9 cellular contexts compared by ENCODE assay signal in the genomic region with DNA sequence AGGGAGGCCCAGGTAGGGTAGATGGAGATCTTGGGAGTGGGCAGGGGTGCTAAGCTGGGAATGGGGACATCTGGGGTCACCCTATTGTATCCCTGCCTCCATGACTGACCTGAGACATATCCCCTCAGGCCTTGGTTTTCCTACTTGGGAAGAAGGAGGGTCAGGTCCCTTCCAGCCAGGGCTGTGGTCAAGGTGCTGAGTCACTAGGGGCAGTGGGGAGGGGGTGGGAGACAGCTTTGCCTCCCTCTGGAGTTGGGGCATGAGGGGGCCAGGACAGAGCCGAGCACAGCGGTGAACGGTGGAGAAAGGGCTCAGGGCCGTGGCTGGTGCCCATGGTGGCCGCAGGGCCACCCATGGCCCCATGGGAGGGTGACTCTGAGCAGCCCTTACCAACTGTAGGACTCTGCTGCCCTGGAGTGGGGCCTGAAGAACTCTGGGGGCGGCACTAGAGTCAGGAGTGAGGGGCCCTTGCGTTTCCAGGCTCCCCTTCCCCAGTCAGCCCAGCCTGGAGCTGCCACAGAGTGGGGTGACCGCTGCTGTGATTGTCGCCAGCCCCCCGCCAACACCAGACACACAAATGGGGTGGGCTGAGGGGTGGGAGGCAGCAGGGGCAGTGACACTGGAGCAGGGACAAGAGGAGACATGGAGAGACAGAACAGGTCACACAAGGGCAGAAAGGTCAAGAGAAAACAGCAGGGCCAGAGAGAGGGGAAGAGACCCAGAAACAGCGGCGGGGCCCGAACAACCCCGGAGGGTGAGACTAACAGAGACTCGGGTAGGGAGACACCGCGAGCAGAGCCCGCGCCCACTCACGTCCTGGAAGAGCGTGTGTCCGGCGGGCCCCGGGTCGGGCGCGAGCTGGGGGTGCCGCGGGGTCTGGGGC. TPM values are rescaled to one million over a fixed set of nuclear protein-coding genes. Genes with fewer than 3 reads are reported as not detected.
DNase-seq lines count a peak whose midpoint lies in the region; ATAC-seq, FAIRE-seq and TF ChIP-seq lines count a peak whose summit lies in the region.
"Had no signal": no experiment of that assay in that cellular context is flagged by ENCODE, and none has a peak within 500 bp of the region (broad histone marks: within the 10 kb centered on the region; RNA-seq: fewer than 3 reads in every experiment).

No MANE protein-coding gene starts in this region.

- TF ChIP-seq POLR2A in HepG2 (IDR thresholded peaks at IDR 0.05; ENCODE audit: insufficient read depth in 1 of 2, low read depth in 2 of 2, low read length in 2 of 2): peak in 1 of 2 experiments; percentile 45; a peak in 2 of 4 replicates

- DNase-seq in NOMO-1 treated with DMSO at 0.1 percent for 48 hours (lab: John Stamatoyannopoulos, UW; ENCODE audit: unreplicated experiment): peak; percentile 29
- no peak for DNase-seq in NOMO-1 treated with dmso at 0.1 percent for 144 hours (lab: John Stamatoyannopoulos, UW; ENCODE audit: unreplicated experiment)
- no peak for DNase-seq in astrocyte (ENCODE audit: low read depth)
- DNase-seq in HepG2 (ENCODE audit: low spot score): no peak
- DNase-seq in activated effector memory CD4-positive, alpha-beta T cell treated with anti-CD3 and anti-CD28 coated beads, Interleukin-2, amount 50 U/mL, for 16 hours: no peak
- no peak for DNase-seq in activated gamma-delta T cell treated with Interleukin-2 at 50 U/mL for 16 hours

- peaks cover 22% of the 10 kb centered on the region for H3K36me3 Mint-ChIP-seq in astrocyte (ENCODE audit: low read depth, unreplicated experiment)

- WGBS in HepG2 (ENCODE audit: low lambda C conversion rate): under 1% methylated on average over 19 of the region's 29 CpGs

- H3K4me1 Mint-ChIP-seq in astrocyte (ENCODE audit: low read depth, unreplicated experiment): peaks cover 8% of the 10 kb centered on the region

- TF ChIP-seq EP300 in HepG2 (IDR thresholded peaks at IDR 0.05; ENCODE audit: low read depth in 2 of 2, low read length in 2 of 2) (0 out of 4 replicates have a peak, but pooled peaks of 1 of the 2 experiments have one; percentile 42), HepG2 (CRISPR knock-in tag; IDR thresholded peaks at IDR 0.05; ENCODE audit: borderline replicate concordance) (no peak)

- H3K4me2 ChIP-seq in astrocyte (ENCODE audit: low read length) (peak overlapping the region; percentile 99), HepG2 (ENCODE audit: low read depth, low read length) (peak overlapping the region; percentile 83)

- H3K27me3 ChIP-seq in HUES6 (ENCODE audit: control insufficient read depth, insufficient read depth, low read length) (no peaks in the 10 kb centered on the region), astrocyte (ENCODE audit: insufficient read depth, low read length) (no peaks in the 10 kb centered on the region), HepG2 (ENCODE audit: control insufficient read depth in 1 of 2, insufficient read depth in 2 of 2, low read length in 2 of 2) (peaks cover 0 to 3% of the 10 kb centered on the region in 2 experiments; a peak in 1 of 5 replicates)

- H3K4me1 ChIP-seq in HUES6 (ENCODE audit: control insufficient read depth, insufficient read depth, low read length) (peaks cover 28% of the 10 kb centered on the region), astrocyte (ENCODE audit: insufficient read depth, low read length) (peaks cover 39% of the 10 kb centered on the region), HepG2 (ENCODE audit: insufficient read depth, low read length) (peaks cover 51% of the 10 kb centered on the region)

- H3K4me3 Mint-ChIP-seq in astrocyte (ENCODE audit: unreplicated experiment): peak overlapping the region; percentile 93

- H2AFZ ChIP-seq in astrocyte (ENCODE audit: low read depth, low read length) (peak overlapping the region; percentile 73), HepG2 (ENCODE audit: low read length) (no peak overlapping the region)

- no TSS peak for BruUV-seq in HepG2 (replicated peaks; lab: Mats Ljungman, UMichigan)

- ATAC-seq in HepG2: peak; percentile 35

- no peak for TF ChIP-seq RAD21 in HepG2 (CRISPR knock-in tag; IDR thresholded peaks at IDR 0.05)

- H3K4me3 ChIP-seq in HUES6 (ENCODE audit: low read depth, low read length): peak overlapping the region; percentile 78
- H3K4me3 ChIP-seq in astrocyte (ENCODE audit: insufficient read depth, low read depth, low read length): peak overlapping the region; percentile 75
- H3K4me3 ChIP-seq in HepG2 (replicated peaks in 1 of 3; ENCODE audit: insufficient read depth in 1 of 3, low read depth in 2 of 3, low read length in 3 of 3): peak overlapping the region; percentile 81 to 96 (median 96)

- TF ChIP-seq CTCF in astrocyte (IDR thresholded peaks at IDR 0.05; ENCODE audit: insufficient read depth, low read depth, low read length) (no peak), HepG2 (CRISPR knock-in tag; IDR thresholded peaks at IDR 0.05) (peak; percentile 2)

- H3K36me3 ChIP-seq in HUES6 (ENCODE audit: control insufficient read depth, insufficient read depth, low read length): peaks cover 57% of the 10 kb centered on the region
- H3K36me3 ChIP-seq in astrocyte (ENCODE audit: insufficient read depth, low read length): no peaks in the 10 kb centered on the region
- peaks cover 15 to 50% of the 10 kb centered on the region in 2 experiments for H3K36me3 ChIP-seq in HepG2 (replicated peaks in 1 of 2; ENCODE audit: control insufficient read depth in 1 of 2, insufficient read depth in 2 of 2, low read length in 2 of 2)

- peak overlapping the region; percentile 81 for H3K9ac ChIP-seq in HUES6 (ENCODE audit: low read length)
- H3K9ac ChIP-seq in astrocyte (ENCODE audit: low read length): peak overlapping the region; percentile 83
- H3K9ac ChIP-seq in HepG2 (ENCODE audit: insufficient read depth, low read depth, low read length): peak overlapping the region; percentile 94

- H3K9me3 ChIP-seq in HUES6 (ENCODE audit: control insufficient read depth, insufficient read depth, low read depth, low read length): no peaks in the 10 kb centered on the region
- no peaks in the 10 kb centered on the region for H3K9me3 ChIP-seq in astrocyte (ENCODE audit: insufficient read depth, low read depth, low read length)
- no peaks in the 10 kb centered on the region for H3K9me3 ChIP-seq in HepG2 (ENCODE audit: low read length)

- intact Hi-C loops in HepG2 (cut with micrococcal nuclease; ENCODE audit: unreplicated experiment): loop anchor here (1.0 to 5.0 kb wide), 3 partner anchors 12 to 324 kb away; a partner anchor contains a TSS

- H3K27me3 Mint-ChIP-seq in astrocyte (ENCODE audit: low read depth, unreplicated experiment): peaks cover 2% of the 10 kb centered on the region

- H3K79me2 ChIP-seq in astrocyte (ENCODE audit: insufficient read depth, low read length): peaks cover 2% of the 10 kb centered on the region
- H3K79me2 ChIP-seq in HepG2 (ENCODE audit: insufficient read depth, low read length): peaks cover 24% of the 10 kb centered on the region

- CTCF ChIA-PET in HepG2 (lab: Yijun Ruan, JAX; ENCODE audit: low intra/inter-chr PET ratio, low total read pairs): no interaction called here

- POLR2A ChIA-PET in HepG2 (lab: Yijun Ruan, JAX): interaction anchor here (1.2 to 2.6 kb wide), 5 partner anchors 10 to 184 kb away, joined by 3 to 16 read pairs (median 4); a partner anchor contains a TSS

- H3K27ac ChIP-seq in HUES6 (ENCODE audit: low read depth, low read length): peak overlapping the region; percentile 59; the same call in 1 of the 2 replicates
- H3K27ac ChIP-seq in astrocyte (ENCODE audit: low read depth, low read length): no peak overlapping the region
- H3K27ac ChIP-seq in HepG2 (ENCODE audit: extremely low read length, insufficient read depth, low read length): peak overlapping the region; percentile 81
- H3K27ac ChIP-seq in temporal lobe (ENCODE audit: low read depth, low read length): peak overlapping the region; percentile 47

- no peak overlapping the region for H3K27ac Mint-ChIP-seq in astrocyte (ENCODE audit: unreplicated experiment)

- in situ Hi-C loops in HepG2 (cut with HindIII; ENCODE audit: extremely low pct_ligation_motif_present, low pct_unique_long_range_greater_than_20kb): no loop called here

- H3K9me3 Mint-ChIP-seq in astrocyte (ENCODE audit: unreplicated experiment): no peaks in the 10 kb centered on the region

- H4K20me1 ChIP-seq in astrocyte (ENCODE audit: insufficient read depth, low read length): peaks cover 43% of the 10 kb centered on the region
- 0 out of 2 replicates have a peak, but pooled peaks cover 3% of the 10 kb centered on the region for H4K20me1 ChIP-seq in HepG2 (ENCODE audit: insufficient read depth, low read length)

- FAIRE-seq in astrocyte (lab: Jason Lieb, UNC): no peak
- FAIRE-seq in HepG2 (lab: Jason Lieb, UNC): peak; percentile 36
- FAIRE-seq: colon had no signal

RNA-seq across cellular contexts. Expression of a gene that starts 0.6 kb away (rescaled TPM):
- total RNA-seq in astrocyte (19.5 and 22.3 TPM in 2 replicates), HepG2 (2016; rRNA removed; fragmentation: Illumina TruSeq; extraction: Trizol) (26.4 and 61.5 TPM in 2 replicates), temporal lobe (25.1 TPM)
- total RNA-seq in HepG2 (2016; cell fraction: cytosol; rRNA removed; fragmentation: Illumina TruSeq; extraction: Trizol; ENCODE audit: low read depth): 43.9 and 46.0 TPM in 2 replicates
- 23.2 and 62.1 TPM in 2 replicates for total RNA-seq in HepG2 (2016; cell fraction: insoluble cytoplasmic fraction; rRNA removed; fragmentation: Illumina TruSeq; extraction: Trizol)
- 62.7 and 67.8 TPM in 2 replicates for total RNA-seq in HepG2 (2016; cell fraction: membrane; rRNA removed; fragmentation: Illumina TruSeq; extraction: Trizol)
- 71.4 and 86.1 TPM in 2 replicates for total RNA-seq in HepG2 (2016; cell fraction: nucleus; rRNA removed; fragmentation: Illumina TruSeq; extraction: Trizol)
- polyA plus RNA-seq in HepG2 (2011; rRNA removed): 65.5 and 81.8 TPM in 2 replicates
- 30.3 and 70.4 TPM in 2 replicates for polyA plus RNA-seq in HepG2 (2011; cell fraction: cytosol; rRNA removed)
- 585 and 688 TPM in 2 replicates for polyA plus RNA-seq in HepG2 (2011; cell fraction: nucleus; rRNA removed)
- 32.0 and 41.2 TPM in 2 replicates for polyA plus RNA-seq in HepG2 (2012)
- polyA plus RNA-seq in HepG2 (2016; cell fraction: cytosol; fragmentation: Illumina TruSeq; extraction: Trizol; ENCODE audit: low read depth): 18.6 and 21.1 TPM in 2 replicates
- 21.8 and 29.6 TPM in 2 replicates for polyA plus RNA-seq in HepG2 (2016; cell fraction: insoluble cytoplasmic fraction; fragmentation: Illumina TruSeq; extraction: Trizol; ENCODE audit: low read depth)
- polyA plus RNA-seq in HepG2 (2016; cell fraction: membrane; fragmentation: Illumina TruSeq; extraction: Trizol; ENCODE audit: low read depth): 29.2 TPM in 2 replicates
- 161 and 163 TPM in 2 replicates for polyA plus RNA-seq in HepG2 (2016; cell fraction: nucleus; fragmentation: Illumina TruSeq; extraction: Trizol; ENCODE audit: insufficient read depth, low read depth)
- 148 and 154 TPM in 2 replicates for polyA minus RNA-seq in HepG2 (2011; rRNA and poly(A)+ RNA removed; ENCODE audit: low replicate concordance)
- polyA minus RNA-seq in HepG2 (2011; cell fraction: cytosol; rRNA and poly(A)+ RNA removed): 27.1 and 33.2 TPM in 2 replicates
- polyA minus RNA-seq in HepG2 (2011; cell fraction: nucleus; rRNA and poly(A)+ RNA removed): 103 and 112 TPM in 2 replicates

RNA-seq across cellular contexts. Expression of a gene that starts 6.9 kb away (rescaled TPM):
- total RNA-seq in astrocyte (1.1 and 1.4 TPM in 2 replicates), HepG2 (2016; rRNA removed; fragmentation: Illumina TruSeq; extraction: Trizol) (not detected in 2 replicates), temporal lobe (0.74 TPM)
- not detected in 2 replicates for total RNA-seq in HepG2 (2016; cell fraction: cytosol; rRNA removed; fragmentation: Illumina TruSeq; extraction: Trizol; ENCODE audit: low read depth)
- not detected in 2 replicates for total RNA-seq in HepG2 (2016; cell fraction: insoluble cytoplasmic fraction; rRNA removed; fragmentation: Illumina TruSeq; extraction: Trizol)
- total RNA-seq in HepG2 (2016; cell fraction: membrane; rRNA removed; fragmentation: Illumina TruSeq; extraction: Trizol): not detected in 2 replicates
- total RNA-seq in HepG2 (2016; cell fraction: nucleus; rRNA removed; fragmentation: Illumina TruSeq; extraction: Trizol): not detected in 2 replicates
- polyA plus RNA-seq in HepG2 (2011; rRNA removed): not detected in 2 replicates
- not detected in 2 replicates for polyA plus RNA-seq in HepG2 (2011; cell fraction: cytosol; rRNA removed)
- not detected in 2 replicates for polyA plus RNA-seq in HepG2 (2011; cell fraction: nucleus; rRNA removed)
- polyA plus RNA-seq in HepG2 (2012): 0.11 and 0.12 TPM in 2 replicates
- polyA plus RNA-seq in HepG2 (2016; cell fraction: cytosol; fragmentation: Illumina TruSeq; extraction: Trizol; ENCODE audit: low read depth): not detected in 2 replicates
- polyA plus RNA-seq in HepG2 (2016; cell fraction: insoluble cytoplasmic fraction; fragmentation: Illumina TruSeq; extraction: Trizol; ENCODE audit: low read depth): not detected in 2 replicates
- not detected in 2 replicates for polyA plus RNA-seq in HepG2 (2016; cell fraction: membrane; fragmentation: Illumina TruSeq; extraction: Trizol; ENCODE audit: low read depth)
- polyA plus RNA-seq in HepG2 (2016; cell fraction: nucleus; fragmentation: Illumina TruSeq; extraction: Trizol; ENCODE audit: insufficient read depth, low read depth): not detected in 2 replicates
- polyA minus RNA-seq in HepG2 (2011; rRNA and poly(A)+ RNA removed; ENCODE audit: low replicate concordance): 0.12 and 3.5 TPM in 2 replicates
- polyA minus RNA-seq in HepG2 (2011; cell fraction: cytosol; rRNA and poly(A)+ RNA removed): not detected in 2 replicates
- not detected in 2 replicates for polyA minus RNA-seq in HepG2 (2011; cell fraction: nucleus; rRNA and poly(A)+ RNA removed)

RNA-seq across cellular contexts. Expression of a gene that starts 11.5 kb away (rescaled TPM):
- total RNA-seq in astrocyte (0.16 TPM in 1 of 2 replicates, not detected in the other), HepG2 (2016; rRNA removed; fragmentation: Illumina TruSeq; extraction: Trizol) (0.09 and 0.14 TPM in 2 replicates), temporal lobe (not detected)
- 0.30 and 0.35 TPM in 2 replicates for total RNA-seq in HepG2 (2016; cell fraction: cytosol; rRNA removed; fragmentation: Illumina TruSeq; extraction: Trizol; ENCODE audit: low read depth)
- total RNA-seq in HepG2 (2016; cell fraction: insoluble cytoplasmic fraction; rRNA removed; fragmentation: Illumina TruSeq; extraction: Trizol): 0.11 TPM in 1 of 2 replicates, not detected in the other
- 0.37 and 0.38 TPM in 2 replicates for total RNA-seq in HepG2 (2016; cell fraction: membrane; rRNA removed; fragmentation: Illumina TruSeq; extraction: Trizol)
- 0.31 and 0.37 TPM in 2 replicates for total RNA-seq in HepG2 (2016; cell fraction: nucleus; rRNA removed; fragmentation: Illumina TruSeq; extraction: Trizol)
- polyA plus RNA-seq in HepG2 (2011; rRNA removed): 0.16 TPM in 2 replicates
- polyA plus RNA-seq in HepG2 (2011; cell fraction: cytosol; rRNA removed): 0.17 and 0.29 TPM in 2 replicates
- 0.18 and 0.24 TPM in 2 replicates for polyA plus RNA-seq in HepG2 (2011; cell fraction: nucleus; rRNA removed)
- 0.21 and 0.32 TPM in 2 replicates for polyA plus RNA-seq in HepG2 (2012)
- polyA plus RNA-seq in HepG2 (2016; cell fraction: cytosol; fragmentation: Illumina TruSeq; extraction: Trizol; ENCODE audit: low read depth): 0.12 and 0.15 TPM in 2 replicates
- 0.20 and 0.21 TPM in 2 replicates for polyA plus RNA-seq in HepG2 (2016; cell fraction: insoluble cytoplasmic fraction; fragmentation: Illumina TruSeq; extraction: Trizol; ENCODE audit: low read depth)
- polyA plus RNA-seq in HepG2 (2016; cell fraction: membrane; fragmentation: Illumina TruSeq; extraction: Trizol; ENCODE audit: low read depth): 0.27 and 0.39 TPM in 2 replicates
- not detected in 2 replicates for polyA plus RNA-seq in HepG2 (2016; cell fraction: nucleus; fragmentation: Illumina TruSeq; extraction: Trizol; ENCODE audit: insufficient read depth, low read depth)
- polyA minus RNA-seq in HepG2 (2011; rRNA and poly(A)+ RNA removed; ENCODE audit: low replicate concordance): 0.58 TPM in 1 of 2 replicates, not detected in the other
- polyA minus RNA-seq in HepG2 (2011; cell fraction: cytosol; rRNA and poly(A)+ RNA removed): not detected in 2 replicates
- polyA minus RNA-seq in HepG2 (2011; cell fraction: nucleus; rRNA and poly(A)+ RNA removed): 0.26 TPM in 1 of 2 replicates, not detected in the other

RNA-seq across cellular contexts. Expression of a gene that starts 12.5 kb away (rescaled TPM):
- total RNA-seq in astrocyte: 1.6 and 2.3 TPM in 2 replicates
- total RNA-seq in HepG2 (2016; rRNA removed; fragmentation: Illumina TruSeq; extraction: Trizol): 25.3 and 39.4 TPM in 2 replicates
- 23.5 and 26.5 TPM in 2 replicates for total RNA-seq in HepG2 (2016; cell fraction: cytosol; rRNA removed; fragmentation: Illumina TruSeq; extraction: Trizol; ENCODE audit: low read depth)
- 22.9 and 41.6 TPM in 2 replicates for total RNA-seq in HepG2 (2016; cell fraction: insoluble cytoplasmic fraction; rRNA removed; fragmentation: Illumina TruSeq; extraction: Trizol)
- total RNA-seq in HepG2 (2016; cell fraction: membrane; rRNA removed; fragmentation: Illumina TruSeq; extraction: Trizol): 49.7 and 51.9 TPM in 2 replicates
- total RNA-seq in HepG2 (2016; cell fraction: nucleus; rRNA removed; fragmentation: Illumina TruSeq; extraction: Trizol): 29.5 and 34.7 TPM in 2 replicates
- polyA plus RNA-seq in HepG2 (2011; rRNA removed): 22.5 and 25.5 TPM in 2 replicates
- polyA plus RNA-seq in HepG2 (2011; cell fraction: cytosol; rRNA removed): 14.5 and 25.4 TPM in 2 replicates
- polyA plus RNA-seq in HepG2 (2011; cell fraction: nucleus; rRNA removed): 50.7 and 66.4 TPM in 2 replicates
- polyA plus RNA-seq in HepG2 (2012): 14.4 and 23.5 TPM in 2 replicates
- 39.6 and 41.6 TPM in 2 replicates for polyA plus RNA-seq in HepG2 (2016; cell fraction: cytosol; fragmentation: Illumina TruSeq; extraction: Trizol; ENCODE audit: low read depth)
- polyA plus RNA-seq in HepG2 (2016; cell fraction: insoluble cytoplasmic fraction; fragmentation: Illumina TruSeq; extraction: Trizol; ENCODE audit: low read depth): 32.3 and 37.3 TPM in 2 replicates
- 56.5 and 59.4 TPM in 2 replicates for polyA plus RNA-seq in HepG2 (2016; cell fraction: membrane; fragmentation: Illumina TruSeq; extraction: Trizol; ENCODE audit: low read depth)
- 97.6 and 106 TPM in 2 replicates for polyA plus RNA-seq in HepG2 (2016; cell fraction: nucleus; fragmentation: Illumina TruSeq; extraction: Trizol; ENCODE audit: insufficient read depth, low read depth)
- polyA minus RNA-seq in HepG2 (2011; rRNA and poly(A)+ RNA removed; ENCODE audit: low replicate concordance): 35.0 and 64.5 TPM in 2 replicates
- polyA minus RNA-seq in HepG2 (2011; cell fraction: cytosol; rRNA and poly(A)+ RNA removed): 7.4 and 10.7 TPM in 2 replicates
- polyA minus RNA-seq in HepG2 (2011; cell fraction: nucleus; rRNA and poly(A)+ RNA removed): 8.0 and 10.6 TPM in 2 replicates
- 2.0 TPM for total RNA-seq in temporal lobe

RNA-seq across cellular contexts. Expression of a gene that starts 46.5 kb away (rescaled TPM):
- total RNA-seq in astrocyte (1.1 and 1.2 TPM in 2 replicates), HepG2 (2016; rRNA removed; fragmentation: Illumina TruSeq; extraction: Trizol) (not detected in 2 replicates), temporal lobe (9.1 TPM)
- not detected in 2 replicates for total RNA-seq in HepG2 (2016; cell fraction: cytosol; rRNA removed; fragmentation: Illumina TruSeq; extraction: Trizol; ENCODE audit: low read depth)
- not detected in 2 replicates for total RNA-seq in HepG2 (2016; cell fraction: insoluble cytoplasmic fraction; rRNA removed; fragmentation: Illumina TruSeq; extraction: Trizol)
- not detected in 2 replicates for total RNA-seq in HepG2 (2016; cell fraction: membrane; rRNA removed; fragmentation: Illumina TruSeq; extraction: Trizol)
- not detected in 2 replicates for total RNA-seq in HepG2 (2016; cell fraction: nucleus; rRNA removed; fragmentation: Illumina TruSeq; extraction: Trizol)
- polyA plus RNA-seq in HepG2 (2011; rRNA removed): not detected in 2 replicates
- 0.01 TPM in 1 of 2 replicates, not detected in the other for polyA plus RNA-seq in HepG2 (2011; cell fraction: cytosol; rRNA removed)
- polyA plus RNA-seq in HepG2 (2011; cell fraction: nucleus; rRNA removed): not detected in 2 replicates
- 0.07 TPM in 1 of 2 replicates, not detected in the other for polyA plus RNA-seq in HepG2 (2012)
- polyA plus RNA-seq in HepG2 (2016; cell fraction: cytosol; fragmentation: Illumina TruSeq; extraction: Trizol; ENCODE audit: low read depth): not detected in 2 replicates
- not detected in 2 replicates for polyA plus RNA-seq in HepG2 (2016; cell fraction: insoluble cytoplasmic fraction; fragmentation: Illumina TruSeq; extraction: Trizol; ENCODE audit: low read depth)
- not detected in 2 replicates for polyA plus RNA-seq in HepG2 (2016; cell fraction: membrane; fragmentation: Illumina TruSeq; extraction: Trizol; ENCODE audit: low read depth)
- polyA plus RNA-seq in HepG2 (2016; cell fraction: nucleus; fragmentation: Illumina TruSeq; extraction: Trizol; ENCODE audit: insufficient read depth, low read depth): not detected in 2 replicates
- 0.20 and 11.4 TPM in 2 replicates for polyA minus RNA-seq in HepG2 (2011; rRNA and poly(A)+ RNA removed; ENCODE audit: low replicate concordance)
- not detected in 2 replicates for polyA minus RNA-seq in HepG2 (2011; cell fraction: cytosol; rRNA and poly(A)+ RNA removed)
- polyA minus RNA-seq in HepG2 (2011; cell fraction: nucleus; rRNA and poly(A)+ RNA removed): not detected in 2 replicates
